In the genomic region with DNA sequence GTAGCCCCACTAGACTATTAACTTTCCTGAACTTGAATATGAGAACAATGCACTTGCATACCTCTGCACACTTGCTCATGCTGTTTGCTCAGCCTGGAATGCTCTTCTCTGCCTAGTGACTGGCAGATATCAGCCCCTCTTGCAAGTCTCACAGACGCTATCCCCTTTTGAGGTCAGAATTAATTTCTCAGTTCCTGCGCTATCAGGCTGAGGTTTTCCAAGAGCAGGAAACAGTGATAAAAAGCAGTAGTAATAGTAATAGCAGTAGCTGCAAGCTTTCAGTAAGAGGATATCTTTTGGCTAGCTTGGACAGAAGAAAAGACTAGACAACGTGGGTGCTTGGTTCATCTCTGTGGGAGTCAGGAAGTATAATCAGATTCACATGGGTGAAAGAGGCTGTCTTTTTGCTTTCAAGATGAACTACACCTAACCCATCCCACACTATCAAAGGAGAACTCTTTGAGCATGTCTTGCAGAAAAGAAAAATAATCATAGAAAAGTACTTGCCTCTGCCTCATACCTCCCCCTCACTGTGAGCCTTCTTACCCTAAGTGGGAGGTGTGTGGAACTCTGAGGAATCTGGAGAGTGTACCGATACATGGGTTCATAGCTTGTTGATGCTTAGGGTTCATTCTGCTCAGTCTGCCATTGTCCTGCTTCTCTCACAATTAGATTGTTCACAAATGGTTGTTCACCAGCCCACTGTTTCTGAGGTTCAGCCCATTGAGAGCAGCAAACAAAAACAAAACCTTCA, we compare ENCODE assay signal across 11 cellular contexts. TPM values are rescaled to one million over a fixed set of nuclear protein-coding genes. Genes with fewer than 3 reads are reported as not detected.
DNase-seq lines count a peak whose midpoint lies in the region; ATAC-seq lines count a peak whose summit lies in the region.
"Had no signal": no experiment of that assay in that cellular context is flagged by ENCODE, and none has a peak within 500 bp of the region (broad histone marks: within the 10 kb centered on the region; RNA-seq: fewer than 3 reads in every experiment).

No MANE protein-coding gene starts in this region.

- peak; percentile 64 for ATAC-seq in HG02852 (IDR thresholded peaks at IDR 0.05; ENCODE audit: unreplicated experiment)
- peak; percentile 81 for ATAC-seq in activated T-helper 17 cell treated with anti-CD3 and anti-CD28 coated beads, Interleukin-2, amount 50 U/mL, for 72 hours (replicated peaks)
- ATAC-seq in stimulated activated memory B cell treated with anti-CD40 and anti-IgM and Interleukin-4, amounts not matched to agents 10 μg/mL and 1 μg/mL and 100 μg/mL, for 72 hours, result peak; percentile 75
- ATAC-seq: left cardiac atrium had no signal

- H3K4me3 Mint-ChIP-seq in activated T-cell treated with anti-CD3 and anti-CD28 coated beads, Interleukin-2, amount 50 U/mL, for 24 hours, result no peak overlapping the region
- H3K4me3 Mint-ChIP-seq in activated T-helper 17 cell treated with anti-CD3 and anti-CD28 coated beads, Interleukin-2, amount 50 U/mL, for 72 hours, result peak overlapping the region; percentile 18
- H3K4me3 Mint-ChIP-seq in stimulated activated memory B cell treated with anti-CD40 and anti-IgM and Interleukin-4, amounts not matched to agents 10 μg/mL and 1 μg/mL and 100 μg/mL, for 72 hours, result no peak overlapping the region

- no peak for DNase-seq in activated T-cell treated with anti-CD3 and anti-CD28 coated beads, Interleukin-2, amount 50 U/mL, for 24 hours
- DNase-seq in activated T-cell treated with anti-CD3 and anti-CD28 coated beads for 4 hours (no peak), posterior vena cava (ENCODE audit: low spot score) (no peak), COLO668 (lab: John Stamatoyannopoulos, UW; ENCODE audit: unreplicated experiment) (no peak), midbrain (lab: John Stamatoyannopoulos, UW) (no peak)
- DNase-seq: left cardiac atrium, NCI-H2107, SW 1271 had no signal

- H3K27ac Mint-ChIP-seq in activated T-cell treated with anti-CD3 and anti-CD28 coated beads, Interleukin-2, amount 50 U/mL, for 24 hours, result peak overlapping the region; percentile 39
- H3K27ac Mint-ChIP-seq in activated T-helper 17 cell treated with anti-CD3 and anti-CD28 coated beads, Interleukin-2, amount 50 U/mL, for 72 hours, result no peak overlapping the region
- H3K27ac Mint-ChIP-seq in stimulated activated memory B cell treated with anti-CD40 and anti-IgM and Interleukin-4, amounts not matched to agents 10 μg/mL and 1 μg/mL and 100 μg/mL, for 72 hours, result no peak overlapping the region

- intact Hi-C loops in posterior vena cava (cut with DNase I), result no loop called here

- no peaks in the 10 kb centered on the region for H3K9me3 Mint-ChIP-seq in activated T-cell treated with anti-CD3 and anti-CD28 coated beads, Interleukin-2, amount 50 U/mL, for 24 hours
- H3K9me3 Mint-ChIP-seq in activated T-helper 17 cell treated with anti-CD3 and anti-CD28 coated beads, Interleukin-2, amount 50 U/mL, for 72 hours, result no peaks in the 10 kb centered on the region
- no peaks in the 10 kb centered on the region for H3K9me3 Mint-ChIP-seq in stimulated activated memory B cell treated with anti-CD40 and anti-IgM and Interleukin-4, amounts not matched to agents 10 μg/mL and 1 μg/mL and 100 μg/mL, for 72 hours

- peaks cover 32% of the 10 kb centered on the region for H3K4me1 Mint-ChIP-seq in activated T-cell treated with anti-CD3 and anti-CD28 coated beads, Interleukin-2, amount 50 U/mL, for 24 hours (ENCODE audit: low read depth)
- H3K4me1 Mint-ChIP-seq in activated T-helper 17 cell treated with anti-CD3 and anti-CD28 coated beads, Interleukin-2, amount 50 U/mL, for 72 hours, result peaks cover 8% of the 10 kb centered on the region
- H3K4me1 Mint-ChIP-seq in stimulated activated memory B cell treated with anti-CD40 and anti-IgM and Interleukin-4, amounts not matched to agents 10 μg/mL and 1 μg/mL and 100 μg/mL, for 72 hours, result peaks cover 8% of the 10 kb centered on the region

- H3K36me3 Mint-ChIP-seq in activated T-cell treated with anti-CD3 and anti-CD28 coated beads, Interleukin-2, amount 50 U/mL, for 24 hours (ENCODE audit: low read depth), result no peaks in the 10 kb centered on the region
- no peaks in the 10 kb centered on the region for H3K36me3 Mint-ChIP-seq in activated T-helper 17 cell treated with anti-CD3 and anti-CD28 coated beads, Interleukin-2, amount 50 U/mL, for 72 hours (ENCODE audit: low read depth)
- H3K36me3 Mint-ChIP-seq in stimulated activated memory B cell treated with anti-CD40 and anti-IgM and Interleukin-4, amounts not matched to agents 10 μg/mL and 1 μg/mL and 100 μg/mL, for 72 hours, result no peaks in the 10 kb centered on the region

- H3K27me3 Mint-ChIP-seq in activated T-cell treated with anti-CD3 and anti-CD28 coated beads, Interleukin-2, amount 50 U/mL, for 24 hours, result peaks cover 10% of the 10 kb centered on the region
- no peaks in the 10 kb centered on the region for H3K27me3 Mint-ChIP-seq in activated T-helper 17 cell treated with anti-CD3 and anti-CD28 coated beads, Interleukin-2, amount 50 U/mL, for 72 hours
- no peaks in the 10 kb centered on the region for H3K27me3 Mint-ChIP-seq in stimulated activated memory B cell treated with anti-CD40 and anti-IgM and Interleukin-4, amounts not matched to agents 10 μg/mL and 1 μg/mL and 100 μg/mL, for 72 hours

RNA-seq across cellular contexts. Expression of a gene that starts 11.3 kb away (rescaled TPM):
- total RNA-seq in activated T-helper 17 cell treated with anti-CD3 and anti-CD28 coated beads, Interleukin-2, amount 50 U/mL, for 72 hours, result 1 to 10 TPM in 1 of 2 donors, under 1 TPM in 1; 0.90 to 1.6 TPM
- under 1 TPM; 0.57 to 0.65 TPM for total RNA-seq in posterior vena cava
